ENCODE assay signal across 23 cellular contexts in genomic region chr6:47372318-47372717, GRCh38.
DNase-seq lines count a peak whose midpoint lies in the region; ATAC-seq, FAIRE-seq and TF ChIP-seq lines count a peak whose summit lies in the region.
"Had no signal": no experiment of that assay in that cellular context is flagged by ENCODE, and none has a peak within 500 bp of the region (broad histone marks: within the 10 kb centered on the region; RNA-seq: fewer than 3 reads in every experiment).

No MANE protein-coding gene starts in this region.

- intact Hi-C loops in Caco-2 (cut with micrococcal nuclease; ENCODE audit: unreplicated experiment) (no loop called here), left colon (cut with DNase I, micrococcal nuclease) (no loop called here)

- no peaks in the 10 kb centered on the region for H3K36me3 ChIP-seq in Caco-2 (ENCODE audit: control insufficient read depth, insufficient read depth, low read length)
- no peaks in the 10 kb centered on the region for H3K36me3 ChIP-seq in HEK293 (ENCODE audit: control insufficient read depth in 2 of 2, insufficient read depth in 1 of 2, low read length in 2 of 2)
- no peaks in the 10 kb centered on the region for H3K36me3 ChIP-seq in small intestine (ENCODE audit: control insufficient read depth in 2 of 2, insufficient read depth in 2 of 2, low read length in 2 of 2)
- H3K36me3 ChIP-seq: BLaER1 had no signal

- TF ChIP-seq CTCF in Caco-2 (IDR thresholded peaks at IDR 0.05; ENCODE audit: insufficient read depth in 1 of 2, low read depth in 1 of 2, low read length in 1 of 2, severe bottlenecking in 1 of 2, unreplicated experiment in 1 of 2) = no peak
- TF ChIP-seq CTCF in HEK293 (tag by site-specific recombination; IDR thresholded peaks at IDR 0.05) = no peak

- POLR2A ChIA-PET in Caco-2 (lab: Charles Lee) = no interaction called here
- POLR2A ChIA-PET in HEK293 (lab: Yijun Ruan, JAX) = no interaction called here

- no peaks in the 10 kb centered on the region for H3K36me3 Mint-ChIP-seq in Caco-2 (ENCODE audit: insufficient read depth, unreplicated experiment)
- H3K36me3 Mint-ChIP-seq: CD4-positive, CD25-positive, alpha-beta regulatory T cell; CD8-positive, alpha-beta T cell had no signal

- H3K4me1 ChIP-seq in Caco-2 = peaks cover 10% of the 10 kb centered on the region
- H3K4me1 ChIP-seq in HEK293 (ENCODE audit: control insufficient read depth, insufficient read depth, low read length) = no peaks in the 10 kb centered on the region
- peaks cover 0 to 4% of the 10 kb centered on the region in 2 donors for H3K4me1 ChIP-seq in small intestine (ENCODE audit: control insufficient read depth in 2 of 2, insufficient read depth in 1 of 2, low read depth in 1 of 2, low read length in 1 of 2)
- H3K4me1 ChIP-seq: BLaER1 had no signal

- ATAC-seq in left colon (peak; percentile 36), HG03045 (IDR thresholded peaks at IDR 0.05; ENCODE audit: unreplicated experiment) (no peak)
- ATAC-seq: CD8-positive, alpha-beta T cell; GM12878; HCT116 had no signal

- WGBS in small intestine, 3 donors = 40 to 86% (median 57%) methylated on average over 1 of the region's 1 CpG

- H3K9me3 Mint-ChIP-seq in Caco-2 (ENCODE audit: unreplicated experiment) = peaks cover 25% of the 10 kb centered on the region
- H3K9me3 Mint-ChIP-seq: CD4-positive, CD25-positive, alpha-beta regulatory T cell; CD8-positive, alpha-beta T cell had no signal

- no peak overlapping the region for H3K27ac ChIP-seq in HEK293 (ENCODE audit: extremely low read depth, low read depth, low read length)
- no peak overlapping the region for H3K27ac ChIP-seq in small intestine (ENCODE audit: low read depth in 1 of 2, low read length in 1 of 2)
- H3K27ac ChIP-seq: BLaER1, C4-2B, GM23248 had no signal

- DNase-seq in Caco-2 = no peak
- DNase-seq in left colon = no peak
- peak; percentile 56 for DNase-seq in small intestine
- no peak for DNase-seq in activated CD4-positive, alpha-beta T cell treated with anti-CD3 and anti-CD28 coated beads, Interleukin-2, amount 50 U/mL, for 1 hour
- no peak for DNase-seq in COLO668 (lab: John Stamatoyannopoulos, UW; ENCODE audit: unreplicated experiment)
- no peak for DNase-seq in NCI-H748 treated with DMSO at 0.1 percent for 48 hours (lab: John Stamatoyannopoulos, UW)
- DNase-seq: CD4-positive, CD25-positive, alpha-beta regulatory T cell; CD8-positive, alpha-beta T cell; DMS153; DND-41; GM23248; H9; HFFc6 had no signal

- CTCF ChIA-PET in Caco-2 (lab: Charles Lee) = no interaction called here
- CTCF ChIA-PET in HEK293 (lab: Yijun Ruan, JAX) = no interaction called here

- peaks cover 23% of the 10 kb centered on the region for H3K4me1 Mint-ChIP-seq in Caco-2 (ENCODE audit: low read depth, unreplicated experiment)
- H3K4me1 Mint-ChIP-seq: CD4-positive, CD25-positive, alpha-beta regulatory T cell had no signal

- no peak for FAIRE-seq in small intestine (lab: Jason Lieb, UNC)
- FAIRE-seq: A204.1, G401.6, GM12878, GM19239 had no signal

- H3K9me3 ChIP-seq in Caco-2 = no peaks in the 10 kb centered on the region
- no peaks in the 10 kb centered on the region for H3K9me3 ChIP-seq in HEK293 (ENCODE audit: control insufficient read depth, insufficient read depth, low read depth, low read length)
- no peaks in the 10 kb centered on the region for H3K9me3 ChIP-seq in small intestine (ENCODE audit: control insufficient read depth, low read depth)
- H3K9me3 ChIP-seq: BLaER1 had no signal

- no TSS peak for BruUV-seq in Caco-2 (replicated peaks; lab: Mats Ljungman, UMichigan)

- H3K27me3 ChIP-seq in Caco-2 (replicated peaks; ENCODE audit: control insufficient read depth, insufficient read depth, low read length) (no peaks in the 10 kb centered on the region), small intestine (ENCODE audit: control insufficient read depth in 2 of 2, insufficient read depth in 2 of 2, low read length in 2 of 2) (no peaks in the 10 kb centered on the region)
- H3K27me3 ChIP-seq: BLaER1 had no signal

- H3K4me3 ChIP-seq in Caco-2 (ENCODE audit: low read depth, low read length) (no peak overlapping the region), HEK293 (ENCODE audit: low read depth, low read length) (no peak overlapping the region), small intestine (ENCODE audit: low read depth in 1 of 2, low read length in 2 of 2) (no peak overlapping the region)
- H3K4me3 ChIP-seq: BLaER1, GM12878, GM23248 had no signal

- peak overlapping the region; percentile 53 for H3K27ac Mint-ChIP-seq in Caco-2 (ENCODE audit: unreplicated experiment)
- H3K27ac Mint-ChIP-seq: B cell; CD4-positive, CD25-positive, alpha-beta regulatory T cell; CD8-positive, alpha-beta T cell; HFFc6 had no signal

- H3K27me3 Mint-ChIP-seq in Caco-2 (ENCODE audit: insufficient read depth, unreplicated experiment) = no peaks in the 10 kb centered on the region
- H3K27me3 Mint-ChIP-seq: B cell; CD4-positive, CD25-positive, alpha-beta regulatory T cell had no signal

- no peak overlapping the region for H3K4me3 Mint-ChIP-seq in Caco-2 (ENCODE audit: unreplicated experiment)
- H3K4me3 Mint-ChIP-seq: B cell; CD4-positive, CD25-positive, alpha-beta regulatory T cell; CD8-positive, alpha-beta T cell; H9; HFFc6 had no signal

TF ChIP-seq in HEK293, 187 proteins besides CTCF, POLR2A, EP300 and RAD21 (continues in another document):
- TF ChIP-seq ELK4 (IDR thresholded peaks at IDR 0.05; ENCODE audit: borderline replicate concordance, low read depth, low read length) (no peak), ZNF362 (tag by site-specific recombination; IDR thresholded peaks at IDR 0.05) (no peak), ZNF707 (tag by site-specific recombination; IDR thresholded peaks at IDR 0.05) (no peak), MEIS1 (CRISPR knock-in tag; IDR thresholded peaks at IDR 0.05; ENCODE audit: borderline replicate concordance) (no peak), ZNF664 (tag by site-specific recombination; IDR thresholded peaks at IDR 0.05) (no peak), ZBTB49 (tag by site-specific recombination; IDR thresholded peaks at IDR 0.05; ENCODE audit: low read depth) (no peak)
- TF ChIP-seq, protein P1, sequence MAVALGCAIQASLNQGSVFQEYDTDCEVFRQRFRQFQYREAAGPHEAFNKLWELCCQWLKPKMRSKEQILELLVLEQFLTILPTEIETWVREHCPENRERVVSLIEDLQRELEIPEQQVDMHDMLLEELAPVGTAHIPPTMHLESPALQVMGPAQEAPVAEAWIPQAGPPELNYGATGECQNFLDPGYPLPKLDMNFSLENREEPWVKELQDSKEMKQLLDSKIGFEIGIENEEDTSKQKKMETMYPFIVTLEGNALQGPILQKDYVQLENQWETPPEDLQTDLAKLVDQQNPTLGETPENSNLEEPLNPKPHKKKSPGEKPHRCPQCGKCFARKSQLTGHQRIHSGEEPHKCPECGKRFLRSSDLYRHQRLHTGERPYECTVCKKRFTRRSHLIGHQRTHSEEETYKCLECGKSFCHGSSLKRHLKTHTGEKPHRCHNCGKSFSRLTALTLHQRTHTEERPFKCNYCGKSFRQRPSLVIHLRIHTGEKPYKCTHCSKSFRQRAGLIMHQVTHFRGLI (tag by site-specific recombination; IDR thresholded peaks at IDR 0.05) = no peak
